ENCODE assay signal across 16 cellular contexts in the genomic region with DNA sequence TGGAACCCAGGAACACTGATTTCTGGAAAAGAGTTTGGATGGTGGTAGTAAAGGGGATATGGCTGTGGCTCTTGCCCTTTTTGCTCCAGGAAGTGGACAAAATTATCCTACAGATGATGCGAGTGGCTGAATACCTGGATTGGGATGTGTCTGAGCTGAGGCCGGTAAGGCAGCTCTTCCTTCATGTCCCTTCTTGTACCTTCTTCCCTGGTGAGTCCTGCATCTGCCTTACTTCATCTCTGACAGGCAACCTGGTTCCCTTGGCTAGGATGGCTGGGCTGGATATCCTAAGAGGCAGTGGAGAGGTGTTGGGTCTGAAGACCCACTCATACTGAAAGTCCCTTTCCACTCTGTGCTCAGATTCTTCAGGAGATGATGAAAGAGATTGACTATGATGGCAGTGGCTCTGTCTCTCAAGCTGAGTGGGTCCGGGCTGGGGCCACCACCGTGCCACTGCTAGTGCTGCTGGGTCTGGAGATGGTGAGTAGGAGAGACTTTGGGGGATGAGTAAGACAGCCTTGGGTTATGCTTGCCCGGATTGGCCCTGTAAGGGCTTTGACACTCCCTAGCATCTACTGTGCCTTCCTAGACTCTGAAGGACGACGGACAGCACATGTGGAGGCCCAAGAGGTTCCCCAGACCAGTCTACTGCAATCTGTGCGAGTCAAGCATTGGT. TPM values are rescaled to one million over a fixed set of nuclear protein-coding genes. Genes with fewer than 3 reads are reported as not detected.
DNase-seq lines count a peak whose midpoint lies in the region; ATAC-seq and TF ChIP-seq lines count a peak whose summit lies in the region.
"Had no signal": no experiment of that assay in that cellular context is flagged by ENCODE, and none has a peak within 500 bp of the region (broad histone marks: within the 10 kb centered on the region; RNA-seq: fewer than 3 reads in every experiment).

No MANE protein-coding gene starts in this region.

- H3K9me3 Mint-ChIP-seq in CD8-positive, alpha-beta T cell = no peaks in the 10 kb centered on the region
- H3K9me3 Mint-ChIP-seq in activated T-cell treated with anti-CD3 and anti-CD28 coated beads, Interleukin-2, amount 50 U/mL, for 4 hours = no peaks in the 10 kb centered on the region

- no peak overlapping the region for H2AFZ ChIP-seq in ACC112 (ENCODE audit: low read length, unreplicated experiment)
- H2AFZ ChIP-seq in SK-N-SH (ENCODE audit: low read depth) = no peak overlapping the region

- H3K4me3 Mint-ChIP-seq in CD8-positive, alpha-beta T cell = no peak overlapping the region
- no peak overlapping the region for H3K4me3 Mint-ChIP-seq in activated T-cell treated with anti-CD3 and anti-CD28 coated beads, Interleukin-2, amount 50 U/mL, for 4 hours

- no peak for TF ChIP-seq RAD21 in SK-N-SH (IDR thresholded peaks at IDR 0.05; ENCODE audit: low read length)

- no peak overlapping the region for H3K4me2 ChIP-seq in SK-N-SH

- 97% methylated on average over 5 of the region's 8 CpGs for WGBS in SK-N-SH (ENCODE audit: low lambda C conversion rate)

- H3K9me3 ChIP-seq in CD8-positive, alpha-beta T cell (ENCODE audit: low read length) = no peaks in the 10 kb centered on the region
- no peaks in the 10 kb centered on the region for H3K9me3 ChIP-seq in SK-N-SH
- H3K9me3 ChIP-seq: esophagus muscularis mucosa, pancreas had no signal

- ATAC-seq in CD8-positive, alpha-beta T cell = no peak
- peak; percentile 39 for ATAC-seq in activated T-cell treated with anti-CD3 and anti-CD28 coated beads, Interleukin-2, amount 50 U/mL, for 4 hours
- ATAC-seq in esophagus mucosa (peak; percentile 37), GM21515 (IDR thresholded peaks at IDR 0.05; ENCODE audit: unreplicated experiment) (no peak), HG03095 (IDR thresholded peaks at IDR 0.05; ENCODE audit: unreplicated experiment) (no peak)

- no peaks in the 10 kb centered on the region for H3K27me3 Mint-ChIP-seq in CD8-positive, alpha-beta T cell (ENCODE audit: low read depth)
- H3K27me3 Mint-ChIP-seq in activated T-cell treated with anti-CD3 and anti-CD28 coated beads, Interleukin-2, amount 50 U/mL, for 4 hours (ENCODE audit: low read depth) = no peaks in the 10 kb centered on the region

- DNase-seq in CD8-positive, alpha-beta T cell = no peak
- DNase-seq in activated T-cell treated with anti-CD3 and anti-CD28 coated beads, Interleukin-2, amount 50 U/mL, for 4 hours = no peak
- no peak for DNase-seq in SK-N-SH
- no peak for DNase-seq in activated effector memory CD4-positive, alpha-beta T cell treated with Interleukin-2 at 50 U/mL for 16 hours
- DNase-seq: activated CD4-positive, CD25-positive, alpha-beta regulatory T cell treated with anti-CD3 and anti-CD28 coated beads, Interleukin-2, amount 50 U/mL, for 72 hours; amniotic stem cell; NCI-H1694 treated with DMSO at 0.1 percent for 48 hours; NCI-H510A; pancreas; PC-3; trophoblast cell had no signal

- no peaks in the 10 kb centered on the region for H4K20me1 ChIP-seq in SK-N-SH (ENCODE audit: insufficient read depth)

- H3K9me2 ChIP-seq in SK-N-SH = no peaks in the 10 kb centered on the region

- H3K4me1 ChIP-seq in ACC112 (ENCODE audit: control insufficient read depth, insufficient read depth, low read length, unreplicated experiment) (peaks cover 27% of the 10 kb centered on the region), SK-N-SH (ENCODE audit: control insufficient read depth in 1 of 2, insufficient read depth in 2 of 2, low read depth in 1 of 2, low read length in 1 of 2) (peaks cover 3 to 9% of the 10 kb centered on the region in 2 experiments; a peak in 2 of 4 replicates)
- H3K4me1 ChIP-seq in CD8-positive, alpha-beta T cell (ENCODE audit: insufficient read depth, low read length) = peaks cover 67% of the 10 kb centered on the region

- CTCF ChIA-PET in CD8-positive, alpha-beta T cell (lab: Charles Lee) = interaction anchor here (0.7 to 13.1 kb wide), 17 partner anchors 12 to 200 kb away, joined by 3 to 178 read pairs (median 4); a partner anchor contains a TSS
- CTCF ChIA-PET in SK-N-SH (lab: Yijun Ruan, JAX) = interaction anchor here (0.7 to 10.8 kb wide), 21 partner anchors 8 to 214 kb away, joined by 3 to 96 read pairs (median 5); a partner anchor contains a TSS

- H3K79me2 ChIP-seq in ACC112 (ENCODE audit: control insufficient read depth, insufficient read depth, low read length, unreplicated experiment) (peaks cover 3% of the 10 kb centered on the region), SK-N-SH (ENCODE audit: insufficient read depth) (peaks cover 4% of the 10 kb centered on the region; the same call in 1 of the 2 replicates)

- peak overlapping the region; percentile 95 for H3K27ac Mint-ChIP-seq in CD8-positive, alpha-beta T cell

- POLR2A ChIA-PET in CD8-positive, alpha-beta T cell (lab: Charles Lee) = interaction anchor here (0.6 to 6.0 kb wide), 11 partner anchors 8 to 201 kb away, joined by 3 to 39 read pairs (median 6); a partner anchor contains a TSS
- POLR2A ChIA-PET in SK-N-SH (lab: Yijun Ruan, JAX) = no interaction called here

- intact Hi-C loops in CD8-positive, alpha-beta T cell (cut with DNase I, micrococcal nuclease) = no loop called here

- peaks cover 6% of the 10 kb centered on the region for H3F3A ChIP-seq in SK-N-SH (replicated peaks; ENCODE audit: insufficient read depth)

- H3K36me3 ChIP-seq in ACC112 (ENCODE audit: insufficient read depth, low read length) (peaks cover 20% of the 10 kb centered on the region; the same call in 1 of the 2 replicates), SK-N-SH (replicated peaks in 1 of 2; ENCODE audit: control insufficient read depth in 1 of 2, insufficient read depth in 2 of 2, low read length in 1 of 2) (peaks cover 27 to 34% of the 10 kb centered on the region in 2 experiments)
- H3K36me3 ChIP-seq in CD8-positive, alpha-beta T cell (ENCODE audit: insufficient read depth, low read length) = peaks cover 95% of the 10 kb centered on the region
- H3K36me3 ChIP-seq: pancreas had no signal

- peaks cover 91% of the 10 kb centered on the region for H3K4me1 Mint-ChIP-seq in CD8-positive, alpha-beta T cell (ENCODE audit: low read depth)
- H3K4me1 Mint-ChIP-seq in activated T-cell treated with anti-CD3 and anti-CD28 coated beads, Interleukin-2, amount 50 U/mL, for 4 hours (ENCODE audit: low read depth) = peaks cover 86% of the 10 kb centered on the region

- peaks cover 99% of the 10 kb centered on the region for H3K36me3 Mint-ChIP-seq in CD8-positive, alpha-beta T cell
- peaks cover 53% of the 10 kb centered on the region for H3K36me3 Mint-ChIP-seq in activated T-cell treated with anti-CD3 and anti-CD28 coated beads, Interleukin-2, amount 50 U/mL, for 4 hours (ENCODE audit: insufficient read depth)

- no peak overlapping the region for H3K9ac ChIP-seq in SK-N-SH

- H3K27ac ChIP-seq in ACC112 (ENCODE audit: low read depth, low read length) = peak overlapping the region; percentile 4; the same call in 1 of the 2 replicates
- H3K27ac ChIP-seq in CD8-positive, alpha-beta T cell (ENCODE audit: low read depth, low read length) = no peak overlapping the region
- H3K27ac ChIP-seq in SK-N-SH (ENCODE audit: low read depth in 2 of 2, low read length in 1 of 2) = no peak overlapping the region

- no peak for TF ChIP-seq EP300 in SK-N-SH (IDR thresholded peaks at IDR 0.05; ENCODE audit: borderline replicate concordance in 1 of 2, low read depth in 1 of 2, low read length in 1 of 2)

- H3K27me3 ChIP-seq in ACC112 (ENCODE audit: insufficient read depth, low read length) = no peaks in the 10 kb centered on the region
- H3K27me3 ChIP-seq in CD8-positive, alpha-beta T cell (ENCODE audit: insufficient read depth, low read length) = no peaks in the 10 kb centered on the region
- no peaks in the 10 kb centered on the region for H3K27me3 ChIP-seq in SK-N-SH (ENCODE audit: insufficient read depth)
- H3K27me3 ChIP-seq: esophagus muscularis mucosa, pancreas had no signal

- TF ChIP-seq CTCF in CD8-positive, alpha-beta T cell (IDR thresholded peaks at IDR 0.05) = no peak
- no peak for TF ChIP-seq CTCF in SK-N-SH (IDR thresholded peaks at IDR 0.05)

- H3K4me3 ChIP-seq in ACC112 (ENCODE audit: low read depth, low read length) (no peak overlapping the region), SK-N-SH (ENCODE audit: low read depth in 2 of 2, low read length in 1 of 2) (no peak overlapping the region)
- no peak overlapping the region for H3K4me3 ChIP-seq in CD8-positive, alpha-beta T cell (ENCODE audit: low read depth, low read length)
- H3K4me3 ChIP-seq: esophagus muscularis mucosa, pancreas had no signal

RNA-seq across cellular contexts. Expression of a gene that starts 8.0 kb away (rescaled TPM):
- 100 to 1,000 TPM; 585 to 614 TPM for total RNA-seq in CD8-positive, alpha-beta T cell
- 100 to 1,000 TPM; 132 to 164 (median 153) TPM for total RNA-seq in activated T-cell treated with anti-CD3 and anti-CD28 coated beads, Interleukin-2, amount 50 U/mL, for 4 hours
- total RNA-seq in esophagus mucosa = 170 TPM
- 74.6 and 75.9 TPM in 2 replicates for polyA plus RNA-seq in SK-N-SH (2012; rRNA removed)
- polyA plus RNA-seq in SK-N-SH (2012; cell fraction: cytosol; rRNA removed) = 47.2 and 52.0 TPM in 2 replicates
- polyA plus RNA-seq in SK-N-SH (2012; cell fraction: nucleus; rRNA removed) = 213 and 244 TPM in 2 replicates

RNA-seq across cellular contexts. Expression of a gene that starts 11.3 kb away (rescaled TPM):
- total RNA-seq in CD8-positive, alpha-beta T cell = 10 to 100 TPM; 10.1 to 11.5 TPM
- total RNA-seq in activated T-cell treated with anti-CD3 and anti-CD28 coated beads, Interleukin-2, amount 50 U/mL, for 4 hours = 10 to 100 TPM; 24.9 to 30.0 (median 28.4) TPM
- total RNA-seq in esophagus mucosa = 66.9 TPM
- 36.0 and 36.3 TPM in 2 replicates for polyA plus RNA-seq in SK-N-SH (2012; rRNA removed)
- polyA plus RNA-seq in SK-N-SH (2012; cell fraction: cytosol; rRNA removed) = 39.3 and 40.9 TPM in 2 replicates
- polyA plus RNA-seq in SK-N-SH (2012; cell fraction: nucleus; rRNA removed) = 16.7 and 21.0 TPM in 2 replicates

RNA-seq across cellular contexts. Expression of a gene that starts 26.9 kb away (rescaled TPM):
- not detected for total RNA-seq in CD8-positive, alpha-beta T cell
- under 1 TPM in 2 of 3 donors, not detected in 1; 0.13 to 0.41 TPM for total RNA-seq in activated T-cell treated with anti-CD3 and anti-CD28 coated beads, Interleukin-2, amount 50 U/mL, for 4 hours
- 0.52 TPM for total RNA-seq in esophagus mucosa
- 1.8 and 2.7 TPM in 2 replicates for polyA plus RNA-seq in SK-N-SH (2012; rRNA removed)
- 0.60 and 0.79 TPM in 2 replicates for polyA plus RNA-seq in SK-N-SH (2012; cell fraction: cytosol; rRNA removed)
- polyA plus RNA-seq in SK-N-SH (2012; cell fraction: nucleus; rRNA removed) = 5.4 and 5.5 TPM in 2 replicates

RNA-seq across cellular contexts. Expression of a gene that starts 27.7 kb away (rescaled TPM):
- total RNA-seq in CD8-positive, alpha-beta T cell = 10 to 100 TPM; 12.8 to 13.5 TPM
- total RNA-seq in activated T-cell treated with anti-CD3 and anti-CD28 coated beads, Interleukin-2, amount 50 U/mL, for 4 hours = 10 to 100 TPM; 65.4 to 80.1 (median 74.1) TPM
- total RNA-seq in esophagus mucosa = 20.5 TPM
- polyA plus RNA-seq in SK-N-SH (2012; rRNA removed) = 34.7 and 43.3 TPM in 2 replicates
- 21.7 and 27.5 TPM in 2 replicates for polyA plus RNA-seq in SK-N-SH (2012; cell fraction: cytosol; rRNA removed)
- polyA plus RNA-seq in SK-N-SH (2012; cell fraction: nucleus; rRNA removed) = 81.1 and 115 TPM in 2 replicates

RNA-seq across cellular contexts. Expression of a gene that starts 34.9 kb away (rescaled TPM):
- total RNA-seq in CD8-positive, alpha-beta T cell = 10 to 100 TPM; 16.1 to 16.8 TPM
- 10 to 100 TPM; 18.5 to 27.5 (median 22.6) TPM for total RNA-seq in activated T-cell treated with anti-CD3 and anti-CD28 coated beads, Interleukin-2, amount 50 U/mL, for 4 hours
- total RNA-seq in esophagus mucosa = 111 TPM
- 54.0 and 79.4 TPM in 2 replicates for polyA plus RNA-seq in SK-N-SH (2012; rRNA removed)
- polyA plus RNA-seq in SK-N-SH (2012; cell fraction: cytosol; rRNA removed) = 60.7 and 66.8 TPM in 2 replicates
- 40.9 and 67.0 TPM in 2 replicates for polyA plus RNA-seq in SK-N-SH (2012; cell fraction: nucleus; rRNA removed)

Comparison
In these comparisons a context has a peak if more than half of its experiments do, and no peak if none do; other contexts are left out.
1. ATAC-seq: peak in activated T-cell treated with anti-CD3 and anti-CD28 coated beads, Interleukin-2, amount 50 U/mL, for 4 hours (2 of 2) and esophagus mucosa (single experiment); none in CD8-positive, alpha-beta T cell (single experiment), GM21515 (single experiment) and HG03095 (single experiment).